Comparison of ENCODE assay signal across 10 cellular contexts in the genomic region with DNA sequence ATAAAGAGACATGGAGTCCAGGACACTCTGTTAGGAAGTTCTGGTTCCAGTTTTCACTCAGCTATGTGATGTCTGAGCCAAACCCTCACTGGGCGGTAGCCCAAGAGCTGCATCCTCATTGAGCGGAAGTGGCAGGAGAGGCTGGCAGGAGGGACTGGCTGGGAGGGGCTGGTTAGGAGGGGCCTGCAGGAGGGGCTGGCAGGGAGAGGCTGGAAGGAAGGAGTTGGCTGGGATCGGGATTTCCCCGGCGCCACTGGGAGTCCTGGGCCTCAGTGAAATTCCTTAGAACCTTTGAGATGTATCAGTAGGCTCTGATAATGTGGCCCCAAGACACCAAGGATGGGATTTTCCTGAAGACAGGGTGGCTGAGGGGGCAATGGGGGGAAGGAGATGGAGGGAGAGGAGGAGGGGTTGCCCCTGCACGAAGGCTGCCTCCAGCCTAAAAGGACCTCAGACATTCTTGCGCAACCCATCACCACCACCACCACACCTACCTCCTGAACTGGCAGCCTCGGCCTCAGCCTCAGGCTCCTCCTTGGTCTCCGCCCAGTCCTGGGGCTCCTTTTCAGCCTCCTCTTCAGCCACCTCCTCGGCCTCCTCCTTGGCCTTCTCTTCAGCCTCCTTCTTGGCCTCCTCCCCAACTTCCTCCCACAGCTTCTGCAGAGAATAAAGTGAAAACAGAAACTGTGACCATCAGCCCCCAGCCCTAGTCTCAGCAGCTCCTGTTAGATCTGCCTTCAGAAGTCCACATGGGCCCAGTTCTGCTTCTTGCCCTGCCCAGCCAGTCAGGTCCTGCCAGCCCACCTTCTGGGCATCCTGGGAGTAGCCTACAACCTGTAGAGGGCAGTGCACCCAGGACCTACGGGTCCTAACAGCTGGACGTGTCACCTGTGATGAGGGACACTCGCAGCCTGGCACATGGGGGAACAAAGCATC. TPM values are rescaled to one million over a fixed set of nuclear protein-coding genes. Genes with fewer than 3 reads are reported as not detected.
DNase-seq lines count a peak whose midpoint lies in the region; ATAC-seq and TF ChIP-seq lines count a peak whose summit lies in the region.
"Had no signal": no experiment of that assay in that cellular context is flagged by ENCODE, and none has a peak within 500 bp of the region (broad histone marks: within the 10 kb centered on the region; RNA-seq: fewer than 3 reads in every experiment).

No MANE protein-coding gene starts in this region.

- H3K27me3 Mint-ChIP-seq in CD4-positive, alpha-beta T cell: peaks cover 5% of the 10 kb centered on the region

- H3K4me3 Mint-ChIP-seq in CD4-positive, alpha-beta T cell: no peak overlapping the region

- TF ChIP-seq CTCF in 22Rv1 (IDR thresholded peaks at IDR 0.05) (peak; percentile 36), brain microvascular endothelial cell (IDR thresholded peaks at IDR 0.05; ENCODE audit: low read depth, low read length, missing control alignments) (peak; percentile 47), kidney epithelial cell (IDR thresholded peaks at IDR 0.05; ENCODE audit: insufficient read depth, low read length, poor library complexity, severe bottlenecking) (peak; percentile 25)
- no peak for TF ChIP-seq CTCF in CD4-positive, alpha-beta T cell (IDR thresholded peaks at IDR 0.05)

- H3K27ac Mint-ChIP-seq in CD4-positive, alpha-beta T cell: no peak overlapping the region

- H3K36me3 ChIP-seq in brain microvascular endothelial cell (replicated peaks) (no peaks in the 10 kb centered on the region), kidney epithelial cell (ENCODE audit: control insufficient read depth, insufficient read depth, low read length) (no peaks in the 10 kb centered on the region)

- no peaks in the 10 kb centered on the region for H3K9me3 ChIP-seq in CD4-positive, alpha-beta T cell (ENCODE audit: control insufficient read depth, low read length)

- H3K4me3 ChIP-seq in brain microvascular endothelial cell (ENCODE audit: low read depth, low read length) (no peak overlapping the region), kidney epithelial cell (ENCODE audit: low read depth, low read length) (no peak overlapping the region)
- H3K4me3 ChIP-seq: dorsolateral prefrontal cortex had no signal

- CTCF ChIA-PET in CD4-positive, alpha-beta T cell (lab: Charles Lee): no interaction called here

- intact Hi-C loops in CD4-positive, alpha-beta T cell (cut with DNase I, micrococcal nuclease): no loop called here

- H3K36me3 Mint-ChIP-seq in CD4-positive, alpha-beta T cell (ENCODE audit: low read depth): no peaks in the 10 kb centered on the region

- no peaks in the 10 kb centered on the region for H3K27me3 ChIP-seq in brain microvascular endothelial cell (replicated peaks)
- H3K27me3 ChIP-seq in kidney epithelial cell (ENCODE audit: control insufficient read depth, insufficient read depth, low read length): no peaks in the 10 kb centered on the region
- H3K27me3 ChIP-seq in CD4-positive, alpha-beta T cell (ENCODE audit: control insufficient read depth, insufficient read depth, low read length): no peaks in the 10 kb centered on the region
- H3K27me3 ChIP-seq: dorsolateral prefrontal cortex had no signal

- in situ Hi-C loops in brain microvascular endothelial cell (cut with HindIII; ENCODE audit: low pct_ligation_motif_present, low sequenced_read_pairs): no loop called here

- no peak overlapping the region for H3K27ac ChIP-seq in 22Rv1
- no peak overlapping the region for H3K27ac ChIP-seq in brain microvascular endothelial cell
- no peak overlapping the region for H3K27ac ChIP-seq in CD4-positive, alpha-beta T cell (ENCODE audit: low read depth, low read length)
- H3K27ac ChIP-seq: dorsolateral prefrontal cortex had no signal

- ATAC-seq in activated CD4-positive, CD25-positive, alpha-beta regulatory T cell treated with anti-CD3 and anti-CD28 coated beads, Interleukin-2, amount 50 U/mL, for 24 hours: no peak
- ATAC-seq in CD4-positive, alpha-beta T cell (ENCODE audit: poor library complexity): no peak

- no peak for TF ChIP-seq POLR2A in erythroblast (IDR thresholded peaks at IDR 0.05; ENCODE audit: low read length)

- DNase-seq in HT-29 (ENCODE audit: low spot score) (peak; percentile 17), brain microvascular endothelial cell (peak; percentile 10), kidney epithelial cell (ENCODE audit: low read depth) (no peak), erythroblast (lab: John Stamatoyannopoulos, UW) (no peak), COLO829 (ENCODE audit: low spot score) (no peak)
- no peak for DNase-seq in CD4-positive, alpha-beta T cell

- POLR2A ChIA-PET in CD4-positive, alpha-beta T cell (lab: Charles Lee): no interaction called here

- no peaks in the 10 kb centered on the region for H3K4me1 Mint-ChIP-seq in CD4-positive, alpha-beta T cell (ENCODE audit: low read depth)

- no peaks in the 10 kb centered on the region for H3K9me3 Mint-ChIP-seq in CD4-positive, alpha-beta T cell

RNA-seq across cellular contexts. Expression of a gene that starts 31.7 kb away (rescaled TPM):
- total RNA-seq in HT-29 (2014; rRNA removed; shearing (Covaris generic)): not detected in 2 replicates
- total RNA-seq in kidney epithelial cell: not detected in 2 replicates
- total RNA-seq in CD4-positive, alpha-beta T cell: not detected
- total RNA-seq: skeletal muscle tissue had no signal

Comparison
In these comparisons a context has a peak if more than half of its experiments do, and no peak if none do; other contexts are left out.
1. DNase-seq: peak in HT-29 (single experiment) and brain microvascular endothelial cell (single experiment); none in kidney epithelial cell (single experiment), erythroblast (0 of 2), COLO829 (single experiment) and CD4-positive, alpha-beta T cell (0 of 10).